Comparison of ENCODE assay signal across 9 cellular contexts in genomic region chr21:29145354-29145782, GRCh38. TPM values are rescaled to one million over a fixed set of nuclear protein-coding genes. Genes with fewer than 3 reads are reported as not detected.
DNase-seq lines count a peak whose midpoint lies in the region; ATAC-seq and TF ChIP-seq lines count a peak whose summit lies in the region.
"Had no signal": no experiment of that assay in that cellular context is flagged by ENCODE, and none has a peak within 500 bp of the region (broad histone marks: within the 10 kb centered on the region; RNA-seq: fewer than 3 reads in every experiment).

No MANE protein-coding gene starts in this region.

- no peaks in the 10 kb centered on the region for H3K36me3 ChIP-seq in thyroid gland

- no peak for TF ChIP-seq POLR2A in thyroid gland (IDR thresholded peaks at IDR 0.05)

- H3K4me3 ChIP-seq in thyroid gland (replicated peaks in 1 of 3) = no peak overlapping the region

- no peaks in the 10 kb centered on the region for H3K9me3 Mint-ChIP-seq in activated CD4-positive, alpha-beta T cell treated with anti-CD3 and anti-CD28 coated beads, Interleukin-2, amount 10 ng/mL, durations not matched to agents 24 days and 14 days
- no peaks in the 10 kb centered on the region for H3K9me3 Mint-ChIP-seq in activated T-helper 17 cell treated with anti-CD3 and anti-CD28 coated beads, Interleukin-2, amount 50 U/mL, for 72 hours
- H3K9me3 Mint-ChIP-seq: CD4-positive, CD25-positive, alpha-beta regulatory T cell had no signal

- no peaks in the 10 kb centered on the region for H3K9me3 ChIP-seq in thyroid gland

- H3K4me1 ChIP-seq in thyroid gland = peaks cover 0 to 7% of the 10 kb centered on the region in 2 donors

- peaks cover 16% of the 10 kb centered on the region for H3K4me1 Mint-ChIP-seq in activated CD4-positive, alpha-beta T cell treated with anti-CD3 and anti-CD28 coated beads, Interleukin-2, amount 10 ng/mL, durations not matched to agents 24 days and 14 days
- H3K4me1 Mint-ChIP-seq in activated T-helper 17 cell treated with anti-CD3 and anti-CD28 coated beads, Interleukin-2, amount 50 U/mL, for 72 hours = no peaks in the 10 kb centered on the region
- H3K4me1 Mint-ChIP-seq: CD4-positive, CD25-positive, alpha-beta regulatory T cell had no signal

- peaks cover under 1% of the 10 kb centered on the region for H3K36me3 Mint-ChIP-seq in activated CD4-positive, alpha-beta T cell treated with anti-CD3 and anti-CD28 coated beads, Interleukin-2, amount 10 ng/mL, durations not matched to agents 24 days and 14 days (ENCODE audit: low read depth)
- no peaks in the 10 kb centered on the region for H3K36me3 Mint-ChIP-seq in activated T-helper 17 cell treated with anti-CD3 and anti-CD28 coated beads, Interleukin-2, amount 50 U/mL, for 72 hours (ENCODE audit: low read depth)

- H3K27ac Mint-ChIP-seq in activated CD4-positive, alpha-beta T cell treated with anti-CD3 and anti-CD28 coated beads, Interleukin-2, amount 10 ng/mL, durations not matched to agents 24 days and 14 days = peak overlapping the region; percentile 73
- peak overlapping the region; percentile 30 for H3K27ac Mint-ChIP-seq in activated T-helper 17 cell treated with anti-CD3 and anti-CD28 coated beads, Interleukin-2, amount 50 U/mL, for 72 hours
- H3K27ac Mint-ChIP-seq: CD4-positive, CD25-positive, alpha-beta regulatory T cell had no signal

- no peaks in the 10 kb centered on the region for H3K27me3 ChIP-seq in thyroid gland

- H3K4me3 Mint-ChIP-seq in activated CD4-positive, alpha-beta T cell treated with anti-CD3 and anti-CD28 coated beads, Interleukin-2, amount 10 ng/mL, durations not matched to agents 24 days and 14 days = no peak overlapping the region
- no peak overlapping the region for H3K4me3 Mint-ChIP-seq in activated T-helper 17 cell treated with anti-CD3 and anti-CD28 coated beads, Interleukin-2, amount 50 U/mL, for 72 hours
- H3K4me3 Mint-ChIP-seq: CD4-positive, CD25-positive, alpha-beta regulatory T cell had no signal

- H3K27me3 Mint-ChIP-seq in activated CD4-positive, alpha-beta T cell treated with anti-CD3 and anti-CD28 coated beads, Interleukin-2, amount 10 ng/mL, durations not matched to agents 24 days and 14 days = no peaks in the 10 kb centered on the region
- no peaks in the 10 kb centered on the region for H3K27me3 Mint-ChIP-seq in activated T-helper 17 cell treated with anti-CD3 and anti-CD28 coated beads, Interleukin-2, amount 50 U/mL, for 72 hours
- H3K27me3 Mint-ChIP-seq: CD4-positive, CD25-positive, alpha-beta regulatory T cell had no signal

- no peak for TF ChIP-seq CTCF in thyroid gland (IDR thresholded peaks at IDR 0.05)

- peak; percentile 78 for ATAC-seq in activated T-helper 17 cell treated with anti-CD3 and anti-CD28 coated beads, Interleukin-2, amount 50 U/mL, for 72 hours (replicated peaks)
- no peak for ATAC-seq in HG03175 (IDR thresholded peaks at IDR 0.05; ENCODE audit: unreplicated experiment)
- ATAC-seq in HG03342 (IDR thresholded peaks at IDR 0.05; ENCODE audit: unreplicated experiment) = no peak
- no peak for ATAC-seq in GM18520 (IDR thresholded peaks at IDR 0.05; ENCODE audit: unreplicated experiment)

- intact Hi-C loops in activated CD4-positive, alpha-beta T cell treated with anti-CD3 and anti-CD28 coated beads, Interleukin-2, amount 10 ng/mL, durations not matched to agents 24 days and 14 days (cut with micrococcal nuclease) = loop anchor here (5.0 kb wide), 1 partner anchor 53 kb away; no protein-coding TSS in a partner anchor
- intact Hi-C loops in thyroid gland (cut with DNase I) = no loop called here

- 51 to 58% methylated on average over 5 of the region's 5 CpGs for WGBS in thyroid gland, 2 donors

- H3K27ac ChIP-seq in thyroid gland = peak overlapping the region; percentile 34 to 54 (median 34)

- DNase-seq in activated CD4-positive, alpha-beta T cell treated with anti-CD3 and anti-CD28 coated beads, Interleukin-2, amount 10 ng/mL, durations not matched to agents 24 days and 14 days = no peak
- DNase-seq in activated CD4-positive, alpha-beta T cell treated with anti-CD3 and anti-CD28 coated beads, Interleukin-2, amount 50 U/mL, for 4 hours = no peak
- DNase-seq in hippocampal formation (lab: John Stamatoyannopoulos, UW) (peak; percentile 5 to 43), thyroid gland (no peak)

RNA-seq across cellular contexts. Expression of gene MAP3K7CL, which starts 14.9 kb away (rescaled TPM):
- total RNA-seq in activated CD4-positive, alpha-beta T cell treated with anti-CD3 and anti-CD28 coated beads, Interleukin-2, amount 10 ng/mL, durations not matched to agents 24 days and 14 days = 4.0 and 4.3 TPM in 2 replicates
- total RNA-seq in activated T-helper 17 cell treated with anti-CD3 and anti-CD28 coated beads, Interleukin-2, amount 50 U/mL, for 72 hours = 1 to 10 TPM; 3.2 to 9.5 TPM
- 1 to 10 TPM; 4.1 to 8.0 (median 4.9) TPM for total RNA-seq in thyroid gland

Comparison
In these comparisons a context has a peak if more than half of its experiments do, and no peak if none do; other contexts are left out.
1. DNase-seq: peak in hippocampal formation (2 of 2); none in activated CD4-positive, alpha-beta T cell treated with anti-CD3 and anti-CD28 coated beads, Interleukin-2, amount 10 ng/mL, durations not matched to agents 24 days and 14 days (single experiment), activated CD4-positive, alpha-beta T cell treated with anti-CD3 and anti-CD28 coated beads, Interleukin-2, amount 50 U/mL, for 4 hours (0 of 2) and thyroid gland (0 of 2).